Comparison of ENCODE assay signal across 1 cellular context in genomic region chr7:135977020-135977741, GRCh38.
TF ChIP-seq lines count a peak whose summit lies in the region.

TSS of gene MTPN (minus strand) at chr7:135977359. CDS start at chr7:135977100, 259 bp downstream.

TF ChIP-seq in HepG2, 621 proteins besides CTCF, POLR2A, EP300 and RAD21 (continued from another document and continues in another):
- TF ChIP-seq REST (IDR thresholded peaks at IDR 0.05; ENCODE audit: borderline replicate concordance in 1 of 2, low read depth in 1 of 2, low read length in 2 of 2): no peak
- no peak for TF ChIP-seq TRIM22 (IDR thresholded peaks at IDR 0.05)
- no peak for TF ChIP-seq PRDM4 (CRISPR knock-in tag; IDR thresholded peaks at IDR 0.05; ENCODE audit: borderline replicate concordance)
- TF ChIP-seq ZNF75D (CRISPR knock-in tag; IDR thresholded peaks at IDR 0.05; ENCODE audit: borderline replicate concordance): no peak
- no peak for TF ChIP-seq ZBTB8A (CRISPR knock-in tag; IDR thresholded peaks at IDR 0.05; ENCODE audit: borderline replicate concordance, low read depth)
- 0 out of 2 replicates have a peak, but pooled peaks have one; percentile 77 for TF ChIP-seq ZNF124 (CRISPR knock-in tag; IDR thresholded peaks at IDR 0.05)
- TF ChIP-seq PHF5A (CRISPR knock-in tag; IDR thresholded peaks at IDR 0.05; ENCODE audit: low read depth, unreplicated experiment): peak; percentile 52
- TF ChIP-seq ZNF263 (CRISPR knock-in tag; IDR thresholded peaks at IDR 0.05): no peak
- TF ChIP-seq ZIK1 (CRISPR knock-in tag; IDR thresholded peaks at IDR 0.05; ENCODE audit: borderline replicate concordance, low read depth): no peak
- TF ChIP-seq ZNF260 (CRISPR knock-in tag; IDR thresholded peaks at IDR 0.05; ENCODE audit: borderline replicate concordance, low read depth): no peak
- peak; percentile 87 for TF ChIP-seq ELF3 (CRISPR knock-in tag; IDR thresholded peaks at IDR 0.05)
- no peak for TF ChIP-seq MIER2 (CRISPR knock-in tag; IDR thresholded peaks at IDR 0.05)
- peak; percentile 72 for TF ChIP-seq ZBTB40 (IDR thresholded peaks at IDR 0.05)
- peak; percentile 25; the same call in 1 of the 2 replicates for TF ChIP-seq ZBTB40 (CRISPR knock-in tag; IDR thresholded peaks at IDR 0.05)
- no peak for TF ChIP-seq HOXD1 (CRISPR knock-in tag; IDR thresholded peaks at IDR 0.05)
- no peak for TF ChIP-seq ZBTB39 (CRISPR knock-in tag; IDR thresholded peaks at IDR 0.05)
- TF ChIP-seq ZBTB7B (CRISPR knock-in tag; IDR thresholded peaks at IDR 0.05): 0 out of 2 replicates have a peak, but pooled peaks have one; percentile 54
- TF ChIP-seq RBFOX2 (IDR thresholded peaks at IDR 0.05; ENCODE audit: low read depth, low read length): peak; percentile 85
- TF ChIP-seq KDM5A (IDR thresholded peaks at IDR 0.05; ENCODE audit: borderline replicate concordance, low read length): peak; percentile 83
- TF ChIP-seq ZNF891 (CRISPR knock-in tag; IDR thresholded peaks at IDR 0.05): no peak
- no peak for TF ChIP-seq ZNF367 (CRISPR knock-in tag; IDR thresholded peaks at IDR 0.05; ENCODE audit: borderline replicate concordance)
- peak in 1 of 2 experiments; percentile 17; a peak in 1 of 4 replicates for TF ChIP-seq ATF4 (CRISPR knock-in tag; IDR thresholded peaks at IDR 0.05)
- TF ChIP-seq MAF1 (CRISPR knock-in tag; IDR thresholded peaks at IDR 0.05; ENCODE audit: borderline replicate concordance): no peak
- TF ChIP-seq TOPORS (CRISPR knock-in tag; IDR thresholded peaks at IDR 0.05): 0 out of 2 replicates have a peak, but pooled peaks have one; percentile 29
- no peak for TF ChIP-seq WIZ (CRISPR knock-in tag; IDR thresholded peaks at IDR 0.05)
- TF ChIP-seq ZNF281 (CRISPR knock-in tag; IDR thresholded peaks at IDR 0.05; ENCODE audit: borderline replicate concordance): peak; percentile 76; the same call in 1 of the 2 replicates
- TF ChIP-seq RCOR2 (CRISPR knock-in tag; IDR thresholded peaks at IDR 0.05): no peak
- TF ChIP-seq PITX1 (CRISPR knock-in tag; IDR thresholded peaks at IDR 0.05): peak; percentile 55; the same call in 1 of the 2 replicates
- TF ChIP-seq ZNF605 (CRISPR knock-in tag; IDR thresholded peaks at IDR 0.05): peak; percentile 53
- TF ChIP-seq ZNF720 (CRISPR knock-in tag; IDR thresholded peaks at IDR 0.05): no peak
- no peak for TF ChIP-seq PCBP2 (optimal IDR thresholded peaks at IDR 0.05; ENCODE audit: low read depth, low read length, poor library complexity, severe bottlenecking)
- TF ChIP-seq GZF1 (CRISPR knock-in tag; IDR thresholded peaks at IDR 0.05): peak; percentile 62; the same call in 1 of the 2 replicates
- TF ChIP-seq ZNF761 (CRISPR knock-in tag; conservative IDR thresholded peaks at IDR 0.05): no peak
- no peak for TF ChIP-seq BHLHE40 (IDR thresholded peaks at IDR 0.05; ENCODE audit: low read length)
- peak; percentile 9; the same call in 1 of the 2 replicates for TF ChIP-seq ZNF331 (CRISPR knock-in tag; IDR thresholded peaks at IDR 0.05)
- peak; percentile 62 for TF ChIP-seq IKZF4 (CRISPR knock-in tag; IDR thresholded peaks at IDR 0.05; ENCODE audit: borderline replicate concordance, low read depth, not compliant biosample characterization)
- TF ChIP-seq CC2D1A (CRISPR knock-in tag; IDR thresholded peaks at IDR 0.05): no peak
- TF ChIP-seq ZNF790 (CRISPR knock-in tag; IDR thresholded peaks at IDR 0.05; ENCODE audit: borderline replicate concordance): peak; percentile 54; the same call in 1 of the 2 replicates
